ENCODE assay signal across 8 cellular contexts in genomic region chr4:99946346-99947189, GRCh38. TPM values are rescaled to one million over a fixed set of nuclear protein-coding genes. Genes with fewer than 3 reads are reported as not detected.
A peak's percentile ranks its signal among the peaks of the same experiment; 100 is the strongest.
DNase-seq lines count a peak whose midpoint lies in the region; ATAC-seq, FAIRE-seq and TF ChIP-seq lines count a peak whose summit lies in the region.

Gene DNAJB14, minus strand, starts transcription at chr4:99946618. Its CDS starts 47 bp downstream, at chr4:99946571.

- H3K4me3 ChIP-seq in Caco-2 (ENCODE audit: low read depth, low read length): peak within 1 kb of the TSS; percentile 84
- peak within 1 kb of the TSS; percentile 71 to 98 (median 86) for H3K4me3 ChIP-seq in fibroblast of lung (replicated peaks in 1 of 4; ENCODE audit: control extremely low read depth in 1 of 4, insufficient read depth in 1 of 4, low read depth in 3 of 4, low read length in 4 of 4)

- H3K9me3 Mint-ChIP-seq in Caco-2 (ENCODE audit: unreplicated experiment): no peaks in the 10 kb centered on the region
- H3K9me3 Mint-ChIP-seq in naive thymus-derived CD8-positive, alpha-beta T cell: no peaks in the 10 kb centered on the region

- H3K79me2 ChIP-seq in fibroblast of lung (ENCODE audit: control insufficient read depth, insufficient read depth, low read length): peaks cover 74% of the 10 kb centered on the region

- peak within 1 kb of the TSS; percentile 79 for H3K27ac ChIP-seq in fibroblast of lung (ENCODE audit: insufficient read depth, low read length)

- CTCF ChIA-PET in Caco-2 (lab: Charles Lee): interaction anchor here (1.0 kb wide), 1 partner anchor 52 kb away, joined by 3 read pairs; the partner anchor contains the start of gene LAMTOR3

- H3K4me3 Mint-ChIP-seq in Caco-2 (ENCODE audit: unreplicated experiment): peak within 1 kb of the TSS; percentile 100
- H3K4me3 Mint-ChIP-seq in naive thymus-derived CD8-positive, alpha-beta T cell: peak within 1 kb of the TSS; percentile 95 to 100 (median 98)

- no peaks in the 10 kb centered on the region for H3K4me1 Mint-ChIP-seq in Caco-2 (ENCODE audit: low read depth, unreplicated experiment)
- peaks cover 18 to 59% (median 49%) of the 10 kb centered on the region in 4 donors for H3K4me1 Mint-ChIP-seq in naive thymus-derived CD8-positive, alpha-beta T cell

- no peaks in the 10 kb centered on the region for H3K27me3 Mint-ChIP-seq in Caco-2 (ENCODE audit: insufficient read depth, unreplicated experiment)
- no peaks in the 10 kb centered on the region for H3K27me3 Mint-ChIP-seq in naive thymus-derived CD8-positive, alpha-beta T cell

- H3K36me3 Mint-ChIP-seq in Caco-2 (ENCODE audit: insufficient read depth, unreplicated experiment): peaks cover 34% of the 10 kb centered on the region
- peaks cover 0 to 22% (median 9%) of the 10 kb centered on the region in 3 donors for H3K36me3 Mint-ChIP-seq in naive thymus-derived CD8-positive, alpha-beta T cell

- H4K20me1 ChIP-seq in fibroblast of lung (ENCODE audit: control insufficient read depth, extremely low read depth, insufficient read depth, low read length): no peaks in the 10 kb centered on the region

- H3K27me3 ChIP-seq in Caco-2 (replicated peaks; ENCODE audit: control insufficient read depth, insufficient read depth, low read length): no peaks in the 10 kb centered on the region
- H3K27me3 ChIP-seq in fibroblast of lung (ENCODE audit: control insufficient read depth, insufficient read depth, low read length): no peaks in the 10 kb centered on the region

- H3K9ac ChIP-seq in fibroblast of lung (ENCODE audit: insufficient read depth, low read length): peak within 1 kb of the TSS; percentile 87

- no TSS peak for BruUV-seq in Caco-2 (replicated peaks; lab: Mats Ljungman, UMichigan)

- peak within 1 kb of the TSS; percentile 79 for H3K4me2 ChIP-seq in fibroblast of lung (ENCODE audit: extremely low read depth, insufficient read depth, low read length)

- no peak for FAIRE-seq in RCC 7860 (lab: Jason Lieb, UNC)

- H2AFZ ChIP-seq in fibroblast of lung (ENCODE audit: low read length): peak within 1 kb of the TSS; percentile 86

- H3K9me3 ChIP-seq in Caco-2: no peaks in the 10 kb centered on the region
- H3K9me3 ChIP-seq in fibroblast of lung (ENCODE audit: control insufficient read depth, insufficient read depth, low read depth, low read length): no peaks in the 10 kb centered on the region

- POLR2A ChIA-PET in Caco-2 (lab: Charles Lee): interaction anchor here (1.4 kb wide), 1 partner anchor 52 kb away, joined by 3 read pairs; the partner anchor contains the start of gene LAMTOR3
- POLR2A ChIA-PET in naive thymus-derived CD8-positive, alpha-beta T cell (lab: Charles Lee): interaction anchor here (0.6 to 5.2 kb wide), 17 partner anchors 11 to 1288 kb away, joined by 3 to 86 read pairs (median 5); partner anchors contain the start of genes ADH5, DAPP1, LAMTOR3 and TRMT10A

- peak within 1 kb of the TSS; percentile 99 for H3K27ac Mint-ChIP-seq in Caco-2 (ENCODE audit: unreplicated experiment)
- H3K27ac Mint-ChIP-seq in naive thymus-derived CD8-positive, alpha-beta T cell: peak within 1 kb of the TSS in 9 of 10 donors; percentile 94 to 99 (median 98)

- H3K4me1 ChIP-seq in Caco-2: peaks cover 16% of the 10 kb centered on the region; the same call in 1 of the 2 replicates
- H3K4me1 ChIP-seq in fibroblast of lung (ENCODE audit: control insufficient read depth, extremely low read depth, insufficient read depth, low read length): peaks cover 6% of the 10 kb centered on the region

- TF ChIP-seq CTCF in Caco-2 (IDR thresholded peaks at IDR 0.05; ENCODE audit: insufficient read depth in 1 of 2, low read depth in 1 of 2, low read length in 1 of 2, severe bottlenecking in 1 of 2, unreplicated experiment in 1 of 2) (no peak), fibroblast of lung (conservative IDR thresholded peaks at IDR 0.05 in 1 of 2, IDR thresholded peaks at IDR 0.05 in 1 of 2; ENCODE audit: low read depth in 1 of 2, low read length in 2 of 2) (no peak)

- intact Hi-C loops in Caco-2 (cut with micrococcal nuclease; ENCODE audit: unreplicated experiment): no loop called here

- DNase-seq in Caco-2: peak; percentile 72 to 82
- DNase-seq in HT-29 (ENCODE audit: low spot score): peak; percentile 78
- peak; percentile 50 for DNase-seq in RCC 7860 (ENCODE audit: low spot score)
- DNase-seq in activated T-helper 1 cell treated with Interleukin-2 at 50 U/mL for 16 hours (ENCODE audit: low read depth): peak; percentile 78
- DNase-seq in fibroblast of lung (ENCODE audit: low read depth in 2 of 2): peak; percentile 75
- DNase-seq in naive thymus-derived CD8-positive, alpha-beta T cell: peak; percentile 67 to 87 (median 79)
- peak; percentile 63 to 82 (median 70) for DNase-seq in stimulated activated naive CD4-positive, alpha-beta T cell (lab: John Stamatoyannopoulos, UW)

- peak; percentile 44 for ATAC-seq in GM19467 (IDR thresholded peaks at IDR 0.05; ENCODE audit: unreplicated experiment)
- ATAC-seq in naive thymus-derived CD8-positive, alpha-beta T cell: peak; percentile 54 to 57

- H3K36me3 ChIP-seq in Caco-2 (ENCODE audit: control insufficient read depth, insufficient read depth, low read length): no peaks in the 10 kb centered on the region
- no peaks in the 10 kb centered on the region for H3K36me3 ChIP-seq in fibroblast of lung (ENCODE audit: control insufficient read depth, insufficient read depth, low read length)

RNA-seq across cellular contexts. Expression of gene DNAJB14, which starts in this region (rescaled TPM):
- total RNA-seq in Caco-2 (2022) (32.7 and 37.3 TPM in 2 replicates), fibroblast of lung (30.0 and 41.5 TPM in 2 replicates)
- total RNA-seq in HT-29 (2014; rRNA removed; shearing (Covaris generic)): 33.4 and 33.7 TPM in 2 replicates
- polyA plus RNA-seq in fibroblast of lung: 17.8 and 25.1 TPM in 2 replicates
- 21.3 and 24.0 TPM in 2 replicates for polyA plus RNA-seq in fibroblast of lung (2012)
- polyA minus RNA-seq in fibroblast of lung (ENCODE audit: low replicate concordance): 0.30 and 2.6 TPM in 2 replicates
- total RNA-seq in naive thymus-derived CD8-positive, alpha-beta T cell: 10 to 100 TPM; 68.1 to 82.5 TPM
- 10 to 100 TPM; 40.3 to 48.9 (median 46.7) TPM for polyA plus RNA-seq in naive thymus-derived CD8-positive, alpha-beta T cell

Comparison
In these comparisons a context has a peak if more than half of its experiments do, and no peak if none do; other contexts are left out.
1. Peak in every context shown above with its lines: DNase-seq, ATAC-seq, H3K4me3 ChIP-seq and H3K27ac ChIP-seq.